In genomic region chr1:203267347-203267846, GRCh38 we compare ENCODE assay signal across 8 cellular contexts. TPM values are rescaled to one million over a fixed set of nuclear protein-coding genes. Genes with fewer than 3 reads are reported as not detected.
A peak's percentile ranks its signal among the peaks of the same experiment; 100 is the strongest.
DNase-seq lines count a peak whose midpoint lies in the region; ATAC-seq and TF ChIP-seq lines count a peak whose summit lies in the region.

No MANE protein-coding gene starts in this region.

- no peaks in the 10 kb centered on the region for H3F3A ChIP-seq in SK-N-SH (replicated peaks; ENCODE audit: insufficient read depth)

- H3K9me2 ChIP-seq in SK-N-SH, result no peaks in the 10 kb centered on the region

- H3K9me3 ChIP-seq in SK-N-SH, result no peaks in the 10 kb centered on the region
- no peaks in the 10 kb centered on the region for H3K9me3 ChIP-seq in thymus (ENCODE audit: control insufficient read depth)

- CTCF ChIA-PET in BJ (lab: Yijun Ruan, JAX), result interaction anchor here (0.6 to 20.3 kb wide), 71 partner anchors 10 to 939 kb away, joined by 3 to 484 read pairs (median 5); partner anchors contain the start of genes ADORA1, CHIT1, FMOD and KLHL12
- CTCF ChIA-PET in SK-N-SH (lab: Yijun Ruan, JAX), result interaction anchor here (0.5 to 31.2 kb wide), 99 partner anchors 10 to 658 kb away, joined by 3 to 817 read pairs (median 6); partner anchors contain the start of genes ADORA1, ATP2B4, BTG2 and FMOD

- H3K36me3 ChIP-seq in BJ (ENCODE audit: control insufficient read depth, insufficient read depth, low read length), result no peaks in the 10 kb centered on the region
- no peaks in the 10 kb centered on the region for H3K36me3 ChIP-seq in SK-N-SH (replicated peaks in 1 of 2; ENCODE audit: control insufficient read depth in 1 of 2, insufficient read depth in 2 of 2, low read length in 1 of 2)
- H3K36me3 ChIP-seq in thymus (ENCODE audit: control insufficient read depth, insufficient read depth), result no peaks in the 10 kb centered on the region

- no peaks in the 10 kb centered on the region for H4K20me1 ChIP-seq in SK-N-SH (ENCODE audit: insufficient read depth)

- H3K79me2 ChIP-seq in SK-N-SH (ENCODE audit: insufficient read depth), result no peaks in the 10 kb centered on the region

- peak; percentile 47 for ATAC-seq in GM21381 (IDR thresholded peaks at IDR 0.05; ENCODE audit: unreplicated experiment)

- H3K27ac ChIP-seq in SK-N-SH (ENCODE audit: low read depth in 2 of 2, low read length in 1 of 2) (peak overlapping the region in 1 of 2 experiments; percentile 75; a peak in 1 of 4 replicates), thymus (ENCODE audit: low read depth) (peak overlapping the region; percentile 74)

- H3K4me1 ChIP-seq in SK-N-SH (ENCODE audit: control insufficient read depth in 1 of 2, insufficient read depth in 2 of 2, low read depth in 1 of 2, low read length in 1 of 2) (peaks cover 0 to 15% of the 10 kb centered on the region in 2 experiments; a peak in 1 of 4 replicates), thymus (ENCODE audit: control insufficient read depth, insufficient read depth, low read length) (peaks cover 32% of the 10 kb centered on the region)

- peak overlapping the region; percentile 17; the same call in 1 of the 2 replicates for H3K9ac ChIP-seq in SK-N-SH

- peaks cover 2% of the 10 kb centered on the region; the same call in 1 of the 2 replicates for H3K27me3 ChIP-seq in BJ (ENCODE audit: control insufficient read depth, insufficient read depth, low read length)
- no peaks in the 10 kb centered on the region; the same call in 1 of the 2 replicates for H3K27me3 ChIP-seq in SK-N-SH (ENCODE audit: insufficient read depth)
- no peaks in the 10 kb centered on the region for H3K27me3 ChIP-seq in thymus (ENCODE audit: control insufficient read depth, insufficient read depth)

- WGBS in SK-N-SH (ENCODE audit: low lambda C conversion rate), result 7% methylated on average over 14 of the region's 20 CpGs
- under 1% methylated on average over 20 of the region's 20 CpGs for WGBS in thymus

- peak; percentile 79 for TF ChIP-seq RAD21 in SK-N-SH (IDR thresholded peaks at IDR 0.05; ENCODE audit: low read length)

- peak overlapping the region; percentile 69 for H3K4me2 ChIP-seq in SK-N-SH

- H3K4me3 ChIP-seq in BJ (ENCODE audit: low read depth, low read length) (peak overlapping the region; percentile 56), NB4 (ENCODE audit: low read depth, low read length) (peak overlapping the region; percentile 60), SK-N-SH (ENCODE audit: low read depth in 2 of 2, low read length in 1 of 2) (peak overlapping the region; percentile 65), thymus (ENCODE audit: low read length) (peak overlapping the region; percentile 68)

- TF ChIP-seq CTCF in BJ (IDR thresholded peaks at IDR 0.05; ENCODE audit: insufficient read depth, low read depth, low read length) (peak; percentile 94), NB4 (IDR thresholded peaks at IDR 0.05; ENCODE audit: low read depth, low read length) (peak; percentile 93), SK-N-SH (IDR thresholded peaks at IDR 0.05) (peak; percentile 95)

- no peak for TF ChIP-seq EP300 in SK-N-SH (IDR thresholded peaks at IDR 0.05; ENCODE audit: borderline replicate concordance in 1 of 2, low read depth in 1 of 2, low read length in 1 of 2)

- no peak for TF ChIP-seq POLR2A in NB4 (IDR thresholded peaks at IDR 0.05; ENCODE audit: extremely low read depth, insufficient read length)

- H2AFZ ChIP-seq in SK-N-SH (ENCODE audit: low read depth), result peak overlapping the region; percentile 96

- DNase-seq in BJ (ENCODE audit: low read depth), result peak; percentile 62
- DNase-seq in NB4 (ENCODE audit: low read depth), result peak; percentile 89
- DNase-seq in SK-N-SH, result peak; percentile 80
- peak; percentile 78 for DNase-seq in activated naive CD4-positive, alpha-beta T cell treated with anti-CD3 and anti-CD28 coated beads, Interleukin-2, amount 50 U/mL, for 16 hours
- DNase-seq in glomerular endothelial cell (ENCODE audit: extremely low read depth, low read depth, low spot score), result peak; percentile 60
- DNase-seq in nucleus accumbens (lab: John Stamatoyannopoulos, UW), result peak in 48 of 56 donors; percentile 41 to 90 (median 80)

- POLR2A ChIA-PET in BJ (lab: Charles Lee) (interaction anchor here (0.6 kb wide), 3 partner anchors 13 to 223 kb away, joined by 3 to 5 read pairs (median 3); no protein-coding TSS in a partner anchor), SK-N-SH (lab: Yijun Ruan, JAX) (interaction anchor here (0.7 kb wide), 1 partner anchor 72 kb away, joined by 3 read pairs; no protein-coding TSS in a partner anchor)

TF ChIP-seq in SK-N-SH, 30 proteins besides CTCF, POLR2A, EP300 and RAD21:
- no peak for TF ChIP-seq JUND (IDR thresholded peaks at IDR 0.05)
- peak; percentile 48; the same call in 1 of the 2 replicates for TF ChIP-seq NRF1 (IDR thresholded peaks at IDR 0.05; ENCODE audit: low read depth, low read length)
- peak; percentile 18; the same call in 1 of the 2 replicates for TF ChIP-seq RFX5 (IDR thresholded peaks at IDR 0.05; ENCODE audit: low read length)
- peak; percentile 14 for TF ChIP-seq CHD2 (IDR thresholded peaks at IDR 0.05; ENCODE audit: low read length, partially characterized antibody)
- peak; percentile 53 for TF ChIP-seq SMC3 (IDR thresholded peaks at IDR 0.05; ENCODE audit: low read depth, low read length)

RNA-seq across cellular contexts. Expression of gene BTG2, which starts 37.9 kb away (rescaled TPM):
- polyA plus RNA-seq in BJ (2011; rRNA removed), result 22.8 and 23.7 TPM in 2 replicates
- polyA minus RNA-seq in BJ (2011; rRNA and poly(A)+ RNA removed), result 9.9 and 17.3 TPM in 2 replicates
- polyA plus RNA-seq in SK-N-SH (2012; rRNA removed), result 26.2 and 33.5 TPM in 2 replicates
- polyA plus RNA-seq in SK-N-SH (2012; cell fraction: cytosol; rRNA removed), result 19.1 and 24.9 TPM in 2 replicates
- polyA plus RNA-seq in SK-N-SH (2012; cell fraction: nucleus; rRNA removed), result 13.7 and 24.3 TPM in 2 replicates
- 35.9 and 54.7 TPM in 2 replicates for total RNA-seq in glomerular endothelial cell
- polyA plus RNA-seq in thymus, result 171 TPM

RNA-seq across cellular contexts. Expression of gene CHIT1, which starts 37.9 kb away (rescaled TPM):
- polyA plus RNA-seq in BJ (2011; rRNA removed) (not detected in 2 replicates), SK-N-SH (2012; rRNA removed) (not detected in 2 replicates), thymus (36.0 TPM)
- not detected in 2 replicates for polyA minus RNA-seq in BJ (2011; rRNA and poly(A)+ RNA removed)
- polyA plus RNA-seq in SK-N-SH (2012; cell fraction: cytosol; rRNA removed), result not detected in 2 replicates
- 0.01 TPM in 2 replicates for polyA plus RNA-seq in SK-N-SH (2012; cell fraction: nucleus; rRNA removed)
- not detected in 2 replicates for total RNA-seq in glomerular endothelial cell

Comparison
In these comparisons a context has a peak if more than half of its experiments do, and no peak if none do; other contexts are left out.
1. RNA of gene CHIT1, which starts 37.9 kb away (polyA plus RNA-seq): 36.0 TPM in thymus (single experiment); not detected in BJ and 0.01 TPM in SK-N-SH; every median in the first group is over 10 times any median in the second.
2. Peak in every context shown above with its lines, with median percentiles within 50 percentile points of each other: DNase-seq, H3K4me3 ChIP-seq and CTCF ChIP-seq.